15 cellular contexts compared by ENCODE assay signal in the genomic region with DNA sequence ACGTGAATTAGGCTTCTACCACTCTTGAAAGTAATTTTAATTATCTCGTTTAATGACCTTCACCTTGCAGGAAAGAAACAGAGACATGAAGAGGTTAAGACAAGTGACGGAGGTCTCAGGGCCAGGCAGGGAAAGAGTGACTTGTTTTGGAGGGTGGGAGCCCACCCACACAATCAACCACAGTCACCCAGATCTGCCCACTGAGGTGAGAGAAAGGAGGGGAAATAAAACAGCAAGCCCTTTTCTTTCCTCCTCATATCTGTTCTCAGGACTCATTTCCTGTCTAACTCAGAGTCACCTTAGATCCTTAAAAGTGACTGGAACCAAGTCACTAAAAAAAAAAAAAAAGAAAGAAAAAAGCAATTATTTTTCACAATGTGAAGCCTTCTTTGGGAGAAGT. TPM values are rescaled to one million over a fixed set of nuclear protein-coding genes. Genes with fewer than 3 reads are reported as not detected.
DNase-seq lines count a peak whose midpoint lies in the region; TF ChIP-seq lines count a peak whose summit lies in the region.
"Had no signal": no experiment of that assay in that cellular context is flagged by ENCODE, and none has a peak within 500 bp of the region (broad histone marks: within the 10 kb centered on the region; RNA-seq: fewer than 3 reads in every experiment).

No MANE protein-coding gene starts in this region.

- intact Hi-C loops in ascending aorta (cut with DNase I) (no loop called here), thyroid gland (cut with DNase I) (no loop called here)

- H3K36me3 ChIP-seq in ascending aorta, result no peaks in the 10 kb centered on the region
- H3K36me3 ChIP-seq in thyroid gland, result no peaks in the 10 kb centered on the region

- whole genome bisulfite sequencing in thyroid gland, 2 donors, result 84 to 93% methylated on average over 3 of the region's 3 CpGs

- peaks cover 53% of the 10 kb centered on the region for H3K4me1 Mint-ChIP-seq in mesothelial cell of epicardium

- no peaks in the 10 kb centered on the region for H3K9me3 Mint-ChIP-seq in mesothelial cell of epicardium
- H3K9me3 Mint-ChIP-seq: activated naive CD4-positive, alpha-beta T cell treated with anti-CD3 and anti-CD28 coated beads, Interleukin-2, amount 50 U/mL, for 24 hours had no signal

- TF ChIP-seq POLR2A in thyroid gland (IDR thresholded peaks at IDR 0.05), result no peak

- H3K36me3 Mint-ChIP-seq in mesothelial cell of epicardium, result no peaks in the 10 kb centered on the region

- no peaks in the 10 kb centered on the region for H3K27me3 Mint-ChIP-seq in mesothelial cell of epicardium (ENCODE audit: low read depth)
- H3K27me3 Mint-ChIP-seq: activated naive CD4-positive, alpha-beta T cell treated with anti-CD3 and anti-CD28 coated beads, Interleukin-2, amount 50 U/mL, for 24 hours had no signal

- peak overlapping the region; percentile 78 to 81 for H3K27ac ChIP-seq in ascending aorta
- H3K27ac ChIP-seq in thyroid gland, result peak overlapping the region; percentile 43 to 72 (median 47)
- H3K27ac ChIP-seq: parathyroid adenoma had no signal

- no peak overlapping the region for H3K4me3 ChIP-seq in ascending aorta
- H3K4me3 ChIP-seq in thyroid gland (replicated peaks in 1 of 3), result no peak overlapping the region
- H3K4me3 ChIP-seq: lung had no signal

- H3K4me1 ChIP-seq in ascending aorta (peaks cover 4 to 44% of the 10 kb centered on the region in 2 donors), thyroid gland (peaks cover 48 to 66% of the 10 kb centered on the region in 2 donors)

- DNase-seq in activated T-cell treated with anti-CD3 and anti-CD28 coated beads for 48 hours (ENCODE audit: low read depth), result peak; percentile 12
- no peak for DNase-seq in activated T-cell treated with anti-CD3 and anti-CD28 coated beads, Interleukin-2, amount 50 U/mL, for 1 hour
- peak in 1 of 2 donors; percentile 56 for DNase-seq in ascending aorta (ENCODE audit: low spot score in 2 of 2)
- DNase-seq in mesothelial cell of epicardium (ENCODE audit: low spot score in 2 of 2, unreplicated experiment in 2 of 2), result no peak
- DNase-seq in thyroid gland, result no peak
- DNase-seq in SIG-M5 treated with dmso at 0.1 percent for 504 hours (lab: John Stamatoyannopoulos, UW; ENCODE audit: unreplicated experiment), result no peak
- DNase-seq in occipital lobe (lab: John Stamatoyannopoulos, UW), result no peak
- no peak for DNase-seq in dedifferentiated amniotic fluid mesenchymal stem cell (ENCODE audit: extremely low spot score)
- DNase-seq: effector CD4-positive, alpha-beta T cell; head of caudate nucleus; NCI-H2029 treated with DMSO at 0.1 percent for 48 hours; stimulated activated CD4-positive, alpha-beta T cell treated with anti-CD3 and anti-CD28 coated beads, Interleukin-1b, Interleukin-23, amount 100 ng/mL, for 48 hours had no signal

- TF ChIP-seq CTCF in ascending aorta (IDR thresholded peaks at IDR 0.05) (no peak), mesothelial cell of epicardium (IDR thresholded peaks at IDR 0.05; ENCODE audit: unreplicated experiment) (no peak), thyroid gland (IDR thresholded peaks at IDR 0.05) (no peak)

- no peak overlapping the region for H3K4me3 Mint-ChIP-seq in mesothelial cell of epicardium
- H3K4me3 Mint-ChIP-seq: activated naive CD4-positive, alpha-beta T cell treated with anti-CD3 and anti-CD28 coated beads, Interleukin-2, amount 50 U/mL, for 24 hours had no signal

- H3K27me3 ChIP-seq in ascending aorta (no peaks in the 10 kb centered on the region), thyroid gland (no peaks in the 10 kb centered on the region)

- H3K27ac Mint-ChIP-seq in mesothelial cell of epicardium, result peak overlapping the region; percentile 73
- H3K27ac Mint-ChIP-seq: activated naive CD4-positive, alpha-beta T cell treated with anti-CD3 and anti-CD28 coated beads, Interleukin-2, amount 50 U/mL, for 24 hours had no signal

- H3K9me3 ChIP-seq in ascending aorta (no peaks in the 10 kb centered on the region), thyroid gland (no peaks in the 10 kb centered on the region)

RNA-seq across cellular contexts. Expression of a gene that starts 26.8 kb away (rescaled TPM):
- total RNA-seq in ascending aorta (30.9 TPM), mesothelial cell of epicardium (14.0 to 18.5 TPM (median 14.1 TPM) in 3 replicates), thyroid gland (10 to 100 TPM; 45.8 to 71.8 (median 58.2) TPM), occipital lobe (2.5 TPM)
